8 cellular contexts compared by ENCODE assay signal in genomic region chr16:19601083-19601976, GRCh38. TPM values are rescaled to one million over a fixed set of nuclear protein-coding genes. Genes with fewer than 3 reads are reported as not detected.
A peak's percentile ranks its signal among the peaks of the same experiment; 100 is the strongest.
DNase-seq lines count a peak whose midpoint lies in the region; ATAC-seq, FAIRE-seq and TF ChIP-seq lines count a peak whose summit lies in the region.

No MANE protein-coding gene starts in this region.

- no peak for DNase-seq in D721Med (ENCODE audit: insufficient read length, low spot score)
- peak; percentile 8 for DNase-seq in HK-2 (ENCODE audit: unreplicated experiment)
- DNase-seq in RPMI7951 (ENCODE audit: low read depth): peak; percentile 12
- peak; percentile 69 for DNase-seq in cerebellar cortex (ENCODE audit: low spot score)
- peak; percentile 63 to 78 for DNase-seq in lung microvascular endothelial cell (ENCODE audit: low read depth in 2 of 2)

- FAIRE-seq in D721Med (lab: Jason Lieb, UNC): no peak

- ATAC-seq in HG02870 (IDR thresholded peaks at IDR 0.05; ENCODE audit: unreplicated experiment) (no peak), HG02623 (IDR thresholded peaks at IDR 0.05; ENCODE audit: unreplicated experiment) (no peak), HG03045 (IDR thresholded peaks at IDR 0.05; ENCODE audit: unreplicated experiment) (no peak)

- TF ChIP-seq CTCF in D721Med (IDR thresholded peaks at IDR 0.05; ENCODE audit: insufficient read depth, missing control alignments): peak; percentile 72

RNA-seq across cellular contexts. Expression of gene VPS35L, which starts 45.8 kb away (rescaled TPM):
- 19.6 and 29.9 TPM in 2 replicates for total RNA-seq in RPMI7951 (2014; rRNA removed; shearing (Covaris generic))
- total RNA-seq in lung microvascular endothelial cell: 30.3 and 55.8 TPM in 2 replicates
